ENCODE assay signal across 8 cellular contexts in the genomic region with DNA sequence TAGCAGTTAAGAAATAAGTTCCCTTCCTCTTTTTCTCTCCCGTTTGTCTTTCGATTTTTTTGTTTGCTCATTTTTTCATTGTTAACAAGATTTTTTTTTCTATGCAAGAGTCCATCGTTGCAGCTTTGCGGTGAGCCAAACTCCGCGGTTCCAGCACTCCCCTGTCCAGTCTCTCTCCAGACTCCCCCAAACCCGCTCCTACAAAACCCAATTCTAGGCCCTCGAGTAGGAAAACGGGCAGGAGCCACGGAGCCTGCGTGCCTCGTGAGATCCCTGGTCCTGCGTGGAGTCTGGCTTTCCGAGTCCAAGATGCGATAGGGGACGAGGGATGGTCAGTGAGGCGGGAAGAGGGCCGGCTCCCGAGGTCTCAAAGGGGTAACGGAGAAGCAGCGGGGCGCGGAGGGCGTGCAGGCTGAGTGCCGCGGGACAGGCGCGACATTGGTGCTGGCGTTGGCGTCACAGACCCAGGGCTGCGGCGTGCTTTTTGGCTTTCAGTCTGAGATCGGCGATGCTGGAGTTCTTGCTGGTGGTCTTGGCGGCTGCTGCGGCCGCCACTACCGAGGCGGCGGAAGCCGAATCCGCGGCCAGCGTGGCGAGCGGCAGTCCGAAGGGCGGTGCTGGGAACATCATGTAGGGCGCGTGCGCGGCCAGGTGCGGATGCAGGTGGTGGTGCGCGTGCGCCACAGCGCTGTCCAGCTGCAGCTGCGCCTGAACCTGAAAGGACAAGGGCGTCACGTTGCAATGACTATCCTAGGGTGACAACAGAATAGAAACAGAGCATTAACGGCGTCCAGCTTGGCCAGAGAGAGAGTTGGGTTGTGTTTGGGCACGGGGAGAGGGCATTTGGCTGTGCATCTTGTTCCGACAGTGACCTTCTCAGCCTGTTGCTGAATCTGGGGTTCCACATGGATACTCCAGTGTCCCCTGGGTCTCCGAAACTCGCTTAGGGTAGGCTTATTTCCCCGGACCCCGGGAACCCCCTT. TPM values are rescaled to one million over a fixed set of nuclear protein-coding genes. Genes with fewer than 3 reads are reported as not detected.
DNase-seq lines count a peak whose midpoint lies in the region; ATAC-seq lines count a peak whose summit lies in the region.

No MANE protein-coding gene starts in this region.

- peaks cover 30% of the 10 kb centered on the region for H3K4me1 Mint-ChIP-seq in activated T-cell treated with anti-CD3 and anti-CD28 coated beads, Interleukin-2, amount 50 U/mL, for 72 hours (ENCODE audit: low read depth)

- H3K9me3 ChIP-seq in trophoblast cell (ENCODE audit: insufficient read depth, low read depth, low read length) = no peaks in the 10 kb centered on the region

- H4K91ac ChIP-seq in trophoblast cell (ENCODE audit: low read depth, low read length) = no peak overlapping the region

- H3K9me3 Mint-ChIP-seq in activated T-cell treated with anti-CD3 and anti-CD28 coated beads, Interleukin-2, amount 50 U/mL, for 72 hours = no peaks in the 10 kb centered on the region

- peaks cover 44% of the 10 kb centered on the region for H3K27me3 ChIP-seq in trophoblast cell (ENCODE audit: insufficient read depth, low read length)

- ATAC-seq in HG03175 (IDR thresholded peaks at IDR 0.05; ENCODE audit: unreplicated experiment) = peak; percentile 93
- peak; percentile 91 to 95 for ATAC-seq in activated T-cell treated with anti-CD3 and anti-CD28 coated beads, Interleukin-2, amount 50 U/mL, for 72 hours (replicated peaks in 1 of 2)

- no peaks in the 10 kb centered on the region for H3K79me2 ChIP-seq in trophoblast cell (ENCODE audit: control insufficient read depth, insufficient read depth, low read length, poor library complexity)

- peak overlapping the region; percentile 51 for H2AFZ ChIP-seq in trophoblast cell (ENCODE audit: insufficient read depth, low read length, poor library complexity)

- H3K18ac ChIP-seq in trophoblast cell (ENCODE audit: low read length) = no peak overlapping the region

- peak; percentile 62 to 91 (median 87) for DNase-seq in NCI-H1417 (lab: John Stamatoyannopoulos, UW)
- no peak for DNase-seq in NCI-H1417 treated with DMSO at 0.1 percent for 48 hours (lab: John Stamatoyannopoulos, UW)
- DNase-seq in NOMO-1 treated with dmso at 0.1 percent for 144 hours (lab: John Stamatoyannopoulos, UW; ENCODE audit: unreplicated experiment) = peak; percentile 64
- peak; percentile 80 to 81 for DNase-seq in activated T-cell treated with anti-CD3 and anti-CD28 coated beads, Interleukin-2, amount 50 U/mL, for 72 hours
- DNase-seq in glomerular visceral epithelial cell (ENCODE audit: extremely low spot score) = peak; percentile 35
- DNase-seq in trophoblast cell = peak; percentile 87 to 91
- DNase-seq in mesenteric fat pad (ENCODE audit: low spot score) = no peak

- H3K4ac ChIP-seq in trophoblast cell (ENCODE audit: low read depth, low read length) = no peak overlapping the region

- no CpG with 5 or more reads among the region's 68 CpGs for WGBS in trophoblast cell (ENCODE audit: extremely low coverage, insufficient coverage, insufficient read length)

- no peaks in the 10 kb centered on the region for H3K36me3 ChIP-seq in trophoblast cell (ENCODE audit: control insufficient read depth in 1 of 2, insufficient read depth in 2 of 2, low read length in 2 of 2)

- peaks cover 5 to 10% of the 10 kb centered on the region in 2 experiments for H3K4me1 ChIP-seq in trophoblast cell (ENCODE audit: control insufficient read depth in 1 of 2, insufficient read depth in 2 of 2, low read length in 2 of 2)

- peak overlapping the region; percentile 94 for H3K4me3 Mint-ChIP-seq in activated T-cell treated with anti-CD3 and anti-CD28 coated beads, Interleukin-2, amount 50 U/mL, for 72 hours

- no peak overlapping the region for H3K27ac ChIP-seq in trophoblast cell (ENCODE audit: low read depth, low read length)

- H3K27me3 Mint-ChIP-seq in activated T-cell treated with anti-CD3 and anti-CD28 coated beads, Interleukin-2, amount 50 U/mL, for 72 hours (ENCODE audit: low read depth) = peaks cover 94% of the 10 kb centered on the region

- H3K14ac ChIP-seq in trophoblast cell (ENCODE audit: low read length) = no peak overlapping the region

- no peak overlapping the region for H2BK120ac ChIP-seq in trophoblast cell (ENCODE audit: insufficient read depth, low read length, poor library complexity)

- H4K8ac ChIP-seq in trophoblast cell (ENCODE audit: low read depth, low read length) = no peak overlapping the region

- H4K12ac ChIP-seq in trophoblast cell (ENCODE audit: low read depth, low read length) = no peak overlapping the region

- no peak overlapping the region for H2BK12ac ChIP-seq in trophoblast cell (ENCODE audit: low read length)

- H2BK5ac ChIP-seq in trophoblast cell (ENCODE audit: low read depth, low read length, poor library complexity) = no peak overlapping the region

- no peak overlapping the region for H2AK5ac ChIP-seq in trophoblast cell (ENCODE audit: low read length)

- no peak overlapping the region for H3K9ac ChIP-seq in trophoblast cell (ENCODE audit: low read length)

- H3K4me3 ChIP-seq in trophoblast cell (ENCODE audit: low read depth, low read length) = peak overlapping the region; percentile 82

- peak overlapping the region; percentile 31 for H3K27ac Mint-ChIP-seq in activated T-cell treated with anti-CD3 and anti-CD28 coated beads, Interleukin-2, amount 50 U/mL, for 72 hours

- H3K4me2 ChIP-seq in trophoblast cell (ENCODE audit: low read length) = peak overlapping the region; percentile 64

- no peaks in the 10 kb centered on the region for H3K79me1 ChIP-seq in trophoblast cell (ENCODE audit: low read length)

- H3K23ac ChIP-seq in trophoblast cell (ENCODE audit: low read length) = no peak overlapping the region

- peaks cover 2 to 4% of the 10 kb centered on the region in 2 donors for H3K36me3 Mint-ChIP-seq in activated T-cell treated with anti-CD3 and anti-CD28 coated beads, Interleukin-2, amount 50 U/mL, for 72 hours (ENCODE audit: insufficient read depth in 2 of 2)

RNA-seq across cellular contexts. Expression of a gene that starts 8.4 kb away (rescaled TPM):
- under 1 TPM in 1 of 2 donors, not detected in 1; 0.14 TPM for total RNA-seq in activated T-cell treated with anti-CD3 and anti-CD28 coated beads, Interleukin-2, amount 50 U/mL, for 72 hours
- 0.03 and 0.04 TPM in 2 replicates for polyA plus RNA-seq in trophoblast cell (2013)
- total RNA-seq in mesenteric fat pad = 0.35 TPM

RNA-seq across cellular contexts. Expression of a gene that starts 12.0 kb away (rescaled TPM):
- total RNA-seq in activated T-cell treated with anti-CD3 and anti-CD28 coated beads, Interleukin-2, amount 50 U/mL, for 72 hours = 10 to 100 TPM; 35.6 to 45.8 TPM
- polyA plus RNA-seq in trophoblast cell (2013) = 18.9 and 21.6 TPM in 2 replicates
- total RNA-seq in mesenteric fat pad = 28.8 TPM

Comparison
In these comparisons a context has a peak if more than half of its experiments do, and no peak if none do; other contexts are left out.
1. DNase-seq: peak in NCI-H1417 (3 of 3), NOMO-1 treated with dmso at 0.1 percent for 144 hours (single experiment), activated T-cell treated with anti-CD3 and anti-CD28 coated beads, Interleukin-2, amount 50 U/mL, for 72 hours (2 of 2), glomerular visceral epithelial cell (single experiment) and trophoblast cell (2 of 2); none in NCI-H1417 treated with DMSO at 0.1 percent for 48 hours (single experiment) and mesenteric fat pad (single experiment).